In genomic region chr17:67349420-67349819, GRCh38 we compare ENCODE assay signal across 35 cellular contexts.
"Had no signal": no experiment of that assay in that cellular context is flagged by ENCODE, and none has a peak within 500 bp of the region (broad histone marks: within the 10 kb centered on the region; RNA-seq: fewer than 3 reads in every experiment).

No MANE protein-coding gene starts in this region.

- DNase-seq: Karpas-422, Kasumi-1, MG63, MM.1S, MV-4-11, NCI-H1048, NCI-H1092, NCI-H1092 treated with DMSO at 0.1 percent for 48 hours, NCI-H1105 treated with DMSO at 0.1 percent for 48 hours, NCI-H1417, NCI-H1417 treated with DMSO at 0.1 percent for 48 hours, NCI-H1436, NCI-H1436 treated with DMSO at 0.1 percent for 48 hours, NCI-H146, NCI-H1694, NCI-H1694 treated with DMSO at 0.1 percent for 48 hours, NCI-H187, NCI-H187 treated with DMSO at 0.1 percent for 48 hours, NCI-H1930, NCI-H2029, NCI-H2029 treated with DMSO at 0.1 percent for 48 hours, NCI-H2081, NCI-H2081 treated with DMSO at 0.1 percent for 48 hours, NCI-H2107, NCI-H2171, NCI-H2171 treated with DMSO at 0.1 percent for 48 hours, NCI-H2227 treated with DMSO at 0.1 percent for 48 hours, NCI-H226, NCI-H345, NCI-H446, NCI-H446 treated with DMSO at 0.1 percent for 48 hours, NCI-H510A, NCI-H510A treated with DMSO at 0.1 percent for 48 hours, NCI-H524, NCI-H524 treated with DMSO at 0.1 percent for 48 hours had no signal

- H3K27me3 ChIP-seq: MG63 had no signal

- H3K9me3 ChIP-seq: MG63 had no signal

- H3K4me3 ChIP-seq: MG63 had no signal
